1 cellular context compared by ENCODE assay signal in the genomic region with DNA sequence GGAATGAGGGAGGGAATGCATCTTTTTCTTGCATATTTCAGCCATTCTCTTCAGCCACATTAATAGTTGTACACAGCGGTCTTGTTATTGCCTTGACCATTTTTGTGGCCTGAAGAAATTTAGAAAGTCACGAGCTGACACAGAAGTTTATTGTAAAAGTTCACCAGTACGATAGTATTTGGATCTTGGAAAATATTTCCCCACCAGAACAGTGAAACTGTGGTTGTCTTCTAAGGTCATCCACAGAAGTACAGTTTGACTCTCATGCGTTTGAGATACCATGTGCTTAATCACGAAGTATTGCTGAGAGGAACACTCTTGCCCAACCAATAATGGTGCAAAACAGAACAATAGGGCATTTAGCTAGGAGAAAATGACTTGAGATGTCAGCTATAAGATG.
TF ChIP-seq lines count a peak whose summit lies in the region.

No MANE protein-coding gene starts in this region.

TF ChIP-seq in GM23338, 12 proteins besides CTCF, POLR2A, EP300 and RAD21 (continued from another document):
- TF ChIP-seq, protein P1, sequence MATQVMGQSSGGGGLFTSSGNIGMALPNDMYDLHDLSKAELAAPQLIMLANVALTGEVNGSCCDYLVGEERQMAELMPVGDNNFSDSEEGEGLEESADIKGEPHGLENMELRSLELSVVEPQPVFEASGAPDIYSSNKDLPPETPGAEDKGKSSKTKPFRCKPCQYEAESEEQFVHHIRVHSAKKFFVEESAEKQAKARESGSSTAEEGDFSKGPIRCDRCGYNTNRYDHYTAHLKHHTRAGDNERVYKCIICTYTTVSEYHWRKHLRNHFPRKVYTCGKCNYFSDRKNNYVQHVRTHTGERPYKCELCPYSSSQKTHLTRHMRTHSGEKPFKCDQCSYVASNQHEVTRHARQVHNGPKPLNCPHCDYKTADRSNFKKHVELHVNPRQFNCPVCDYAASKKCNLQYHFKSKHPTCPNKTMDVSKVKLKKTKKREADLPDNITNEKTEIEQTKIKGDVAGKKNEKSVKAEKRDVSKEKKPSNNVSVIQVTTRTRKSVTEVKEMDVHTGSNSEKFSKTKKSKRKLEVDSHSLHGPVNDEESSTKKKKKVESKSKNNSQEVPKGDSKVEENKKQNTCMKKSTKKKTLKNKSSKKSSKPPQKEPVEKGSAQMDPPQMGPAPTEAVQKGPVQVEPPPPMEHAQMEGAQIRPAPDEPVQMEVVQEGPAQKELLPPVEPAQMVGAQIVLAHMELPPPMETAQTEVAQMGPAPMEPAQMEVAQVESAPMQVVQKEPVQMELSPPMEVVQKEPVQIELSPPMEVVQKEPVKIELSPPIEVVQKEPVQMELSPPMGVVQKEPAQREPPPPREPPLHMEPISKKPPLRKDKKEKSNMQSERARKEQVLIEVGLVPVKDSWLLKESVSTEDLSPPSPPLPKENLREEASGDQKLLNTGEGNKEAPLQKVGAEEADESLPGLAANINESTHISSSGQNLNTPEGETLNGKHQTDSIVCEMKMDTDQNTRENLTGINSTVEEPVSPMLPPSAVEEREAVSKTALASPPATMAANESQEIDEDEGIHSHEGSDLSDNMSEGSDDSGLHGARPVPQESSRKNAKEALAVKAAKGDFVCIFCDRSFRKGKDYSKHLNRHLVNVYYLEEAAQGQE (IDR thresholded peaks at IDR 0.05; ENCODE audit: unreplicated experiment), result no peak
- TF ChIP-seq STAT1 (IDR thresholded peaks at IDR 0.05; ENCODE audit: unreplicated experiment), result no peak
- TF ChIP-seq, protein P2, sequence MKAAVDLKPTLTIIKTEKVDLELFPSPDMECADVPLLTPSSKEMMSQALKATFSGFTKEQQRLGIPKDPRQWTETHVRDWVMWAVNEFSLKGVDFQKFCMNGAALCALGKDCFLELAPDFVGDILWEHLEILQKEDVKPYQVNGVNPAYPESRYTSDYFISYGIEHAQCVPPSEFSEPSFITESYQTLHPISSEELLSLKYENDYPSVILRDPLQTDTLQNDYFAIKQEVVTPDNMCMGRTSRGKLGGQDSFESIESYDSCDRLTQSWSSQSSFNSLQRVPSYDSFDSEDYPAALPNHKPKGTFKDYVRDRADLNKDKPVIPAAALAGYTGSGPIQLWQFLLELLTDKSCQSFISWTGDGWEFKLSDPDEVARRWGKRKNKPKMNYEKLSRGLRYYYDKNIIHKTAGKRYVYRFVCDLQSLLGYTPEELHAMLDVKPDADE (IDR thresholded peaks at IDR 0.05), result no peak
- TF ChIP-seq POLR2AphosphoS5 (IDR thresholded peaks at IDR 0.05; ENCODE audit: low read depth), result no peak
- TF ChIP-seq JUNB (IDR thresholded peaks at IDR 0.05; ENCODE audit: unreplicated experiment), result no peak
- no peak for TF ChIP-seq CREB1 (CRISPR knock-in tag; IDR thresholded peaks at IDR 0.05; ENCODE audit: low read depth)
- TF ChIP-seq, protein P3, sequence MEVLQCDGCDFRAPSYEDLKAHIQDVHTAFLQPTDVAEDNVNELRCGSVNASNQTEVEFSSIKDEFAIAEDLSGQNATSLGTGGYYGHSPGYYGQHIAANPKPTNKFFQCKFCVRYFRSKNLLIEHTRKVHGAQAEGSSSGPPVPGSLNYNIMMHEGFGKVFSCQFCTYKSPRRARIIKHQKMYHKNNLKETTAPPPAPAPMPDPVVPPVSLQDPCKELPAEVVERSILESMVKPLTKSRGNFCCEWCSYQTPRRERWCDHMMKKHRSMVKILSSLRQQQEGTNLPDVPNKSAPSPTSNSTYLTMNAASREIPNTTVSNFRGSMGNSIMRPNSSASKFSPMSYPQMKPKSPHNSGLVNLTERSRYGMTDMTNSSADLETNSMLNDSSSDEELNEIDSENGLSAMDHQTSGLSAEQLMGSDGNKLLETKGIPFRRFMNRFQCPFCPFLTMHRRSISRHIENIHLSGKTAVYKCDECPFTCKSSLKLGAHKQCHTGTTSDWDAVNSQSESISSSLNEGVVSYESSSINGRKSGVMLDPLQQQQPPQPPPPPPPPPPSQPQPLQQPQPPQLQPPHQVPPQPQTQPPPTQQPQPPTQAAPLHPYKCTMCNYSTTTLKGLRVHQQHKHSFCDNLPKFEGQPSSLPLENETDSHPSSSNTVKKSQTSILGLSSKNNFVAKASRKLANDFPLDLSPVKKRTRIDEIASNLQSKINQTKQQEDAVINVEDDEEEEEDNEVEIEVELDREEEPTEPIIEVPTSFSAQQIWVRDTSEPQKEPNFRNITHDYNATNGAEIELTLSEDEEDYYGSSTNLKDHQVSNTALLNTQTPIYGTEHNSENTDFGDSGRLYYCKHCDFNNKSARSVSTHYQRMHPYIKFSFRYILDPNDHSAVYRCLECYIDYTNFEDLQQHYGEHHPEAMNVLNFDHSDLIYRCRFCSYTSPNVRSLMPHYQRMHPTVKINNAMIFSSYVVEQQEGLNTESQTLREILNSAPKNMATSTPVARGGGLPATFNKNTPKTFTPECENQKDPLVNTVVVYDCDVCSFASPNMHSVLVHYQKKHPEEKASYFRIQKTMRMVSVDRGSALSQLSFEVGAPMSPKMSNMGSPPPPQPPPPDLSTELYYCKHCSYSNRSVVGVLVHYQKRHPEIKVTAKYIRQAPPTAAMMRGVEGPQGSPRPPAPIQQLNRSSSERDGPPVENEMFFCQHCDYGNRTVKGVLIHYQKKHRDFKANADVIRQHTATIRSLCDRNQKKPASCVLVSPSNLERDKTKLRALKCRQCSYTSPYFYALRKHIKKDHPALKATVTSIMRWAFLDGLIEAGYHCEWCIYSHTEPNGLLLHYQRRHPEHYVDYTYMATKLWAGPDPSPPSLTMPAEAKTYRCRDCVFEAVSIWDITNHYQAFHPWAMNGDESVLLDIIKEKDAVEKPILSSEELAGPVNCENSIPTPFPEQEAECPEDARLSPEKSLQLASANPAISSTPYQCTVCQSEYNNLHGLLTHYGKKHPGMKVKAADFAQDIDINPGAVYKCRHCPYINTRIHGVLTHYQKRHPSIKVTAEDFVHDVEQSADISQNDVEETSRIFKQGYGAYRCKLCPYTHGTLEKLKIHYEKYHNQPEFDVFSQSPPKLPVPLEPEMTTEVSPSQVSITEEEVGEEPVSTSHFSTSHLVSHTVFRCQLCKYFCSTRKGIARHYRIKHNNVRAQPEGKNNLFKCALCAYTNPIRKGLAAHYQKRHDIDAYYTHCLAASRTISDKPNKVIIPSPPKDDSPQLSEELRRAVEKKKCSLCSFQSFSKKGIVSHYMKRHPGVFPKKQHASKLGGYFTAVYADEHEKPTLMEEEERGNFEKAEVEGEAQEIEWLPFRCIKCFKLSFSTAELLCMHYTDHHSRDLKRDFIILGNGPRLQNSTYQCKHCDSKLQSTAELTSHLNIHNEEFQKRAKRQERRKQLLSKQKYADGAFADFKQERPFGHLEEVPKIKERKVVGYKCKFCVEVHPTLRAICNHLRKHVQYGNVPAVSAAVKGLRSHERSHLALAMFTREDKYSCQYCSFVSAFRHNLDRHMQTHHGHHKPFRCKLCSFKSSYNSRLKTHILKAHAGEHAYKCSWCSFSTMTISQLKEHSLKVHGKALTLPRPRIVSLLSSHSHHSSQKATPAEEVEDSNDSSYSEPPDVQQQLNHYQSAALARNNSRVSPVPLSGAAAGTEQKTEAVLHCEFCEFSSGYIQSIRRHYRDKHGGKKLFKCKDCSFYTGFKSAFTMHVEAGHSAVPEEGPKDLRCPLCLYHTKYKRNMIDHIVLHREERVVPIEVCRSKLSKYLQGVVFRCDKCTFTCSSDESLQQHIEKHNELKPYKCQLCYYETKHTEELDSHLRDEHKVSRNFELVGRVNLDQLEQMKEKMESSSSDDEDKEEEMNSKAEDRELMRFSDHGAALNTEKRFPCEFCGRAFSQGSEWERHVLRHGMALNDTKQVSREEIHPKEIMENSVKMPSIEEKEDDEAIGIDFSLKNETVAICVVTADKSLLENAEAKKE (CRISPR knock-in tag; IDR thresholded peaks at IDR 0.05), result no peak
